23 cellular contexts compared by ENCODE assay signal in genomic region chr5:171029401-171029800, GRCh38.
DNase-seq lines count a peak whose midpoint lies in the region; ATAC-seq and TF ChIP-seq lines count a peak whose summit lies in the region.
"Had no signal": no experiment of that assay in that cellular context is flagged by ENCODE, and none has a peak within 500 bp of the region (broad histone marks: within the 10 kb centered on the region; RNA-seq: fewer than 3 reads in every experiment).

No MANE protein-coding gene starts in this region.

- no peak for ATAC-seq in psoas muscle
- ATAC-seq: CD8-positive, alpha-beta T cell; GM12878 had no signal

- H3K9me3 ChIP-seq in BE2C (no peaks in the 10 kb centered on the region), psoas muscle (no peaks in the 10 kb centered on the region)

- H3K36me3 ChIP-seq in BE2C (no peaks in the 10 kb centered on the region), psoas muscle (ENCODE audit: insufficient read depth in 1 of 2, low read depth in 1 of 2) (no peaks in the 10 kb centered on the region)
- H3K36me3 ChIP-seq: BLaER1 treated with 17β-estradiol and CSF1 and Interleukin-3, amounts not matched to agents 10 nM and 100 nM had no signal

- WGBS in psoas muscle, 3 donors: 93 to 95% (median 94%) methylated on average over 3 of the region's 3 CpGs

- no peak for TF ChIP-seq CTCF in BE2C (IDR thresholded peaks at IDR 0.05; ENCODE audit: low read depth, low read length)
- TF ChIP-seq CTCF in psoas muscle (IDR thresholded peaks at IDR 0.05): no peak

- H3K4me3 ChIP-seq in BE2C (ENCODE audit: low read depth, low read length) (no peak overlapping the region), psoas muscle (no peak overlapping the region)
- H3K4me3 ChIP-seq: BLaER1 treated with 17β-estradiol and CSF1 and Interleukin-3, amounts not matched to agents 10 nM and 100 nM; GM12878 had no signal

- H3K27ac ChIP-seq in psoas muscle: no peak overlapping the region
- H3K27ac ChIP-seq: BLaER1 treated with 17β-estradiol and CSF1 and Interleukin-3, amounts not matched to agents 10 nM and 100 nM; C4-2B had no signal

- in situ Hi-C loops in SK-MEL-5 (cut with HindIII; ENCODE audit: low pct_unique_long_range_greater_than_20kb, low sequenced_read_pairs): no loop called here

- no peaks in the 10 kb centered on the region for H3K27me3 ChIP-seq in BE2C
- H3K27me3 ChIP-seq in psoas muscle (ENCODE audit: insufficient read depth in 3 of 3, low read length in 2 of 3): no peaks in the 10 kb centered on the region
- H3K27me3 ChIP-seq: BLaER1 treated with 17β-estradiol and CSF1 and Interleukin-3, amounts not matched to agents 10 nM and 100 nM had no signal

- intact Hi-C loops in psoas muscle (cut with DNase I): no loop called here

- peaks cover 33% of the 10 kb centered on the region for H3K4me1 ChIP-seq in BE2C
- H3K4me1 ChIP-seq in psoas muscle: no peaks in the 10 kb centered on the region
- H3K4me1 ChIP-seq: BLaER1 treated with 17β-estradiol and CSF1 and Interleukin-3, amounts not matched to agents 10 nM and 100 nM had no signal

- DNase-seq in BE2C: peak; percentile 20
- DNase-seq in COLO829 (ENCODE audit: low spot score): peak; percentile 78
- peak; percentile 54 for DNase-seq in SK-MEL-5 (ENCODE audit: low read depth, low spot score)
- peak; percentile 24 for DNase-seq in foreskin melanocyte
- no peak for DNase-seq in NCI-H446 (lab: John Stamatoyannopoulos, UW)
- DNase-seq in anterior cingulate cortex (lab: John Stamatoyannopoulos, UW): no peak
- no peak for DNase-seq in psoas muscle
- DNase-seq in NAMALWA (ENCODE audit: low spot score): no peak
- DNase-seq: 8988T; ACHN; CD4-positive, alpha-beta T cell; CD8-positive, alpha-beta T cell; COR-L47; DMS 273 treated with DMSO at 0.1 percent for 48 hours; DMS153; DMS53; DMS79; DND-41; EL; GDM1 had no signal

Comparison
In these comparisons a context has a peak if more than half of its experiments do, and no peak if none do; other contexts are left out.
1. DNase-seq: peak in BE2C (single experiment), COLO829 (single experiment), SK-MEL-5 (single experiment) and foreskin melanocyte (single experiment); none in NCI-H446 (0 of 2), anterior cingulate cortex (0 of 58), psoas muscle (0 of 2) and NAMALWA (single experiment).